9 cellular contexts compared by ENCODE assay signal in genomic region chr4:26217961-26218676, GRCh38.
DNase-seq lines count a peak whose midpoint lies in the region; ATAC-seq and TF ChIP-seq lines count a peak whose summit lies in the region.
"Had no signal": no experiment of that assay in that cellular context is flagged by ENCODE, and none has a peak within 500 bp of the region (broad histone marks: within the 10 kb centered on the region; RNA-seq: fewer than 3 reads in every experiment).

No MANE protein-coding gene starts in this region.

- H3K4me3 ChIP-seq in fibroblast of villous mesenchyme (ENCODE audit: low read depth, low read length), result no peak overlapping the region

- peak overlapping the region; percentile 15 for H3K4me3 Mint-ChIP-seq in stimulated activated memory B cell treated with anti-CD40 and anti-IgM and Interleukin-4, amounts not matched to agents 10 μg/mL and 1 μg/mL and 100 μg/mL, for 72 hours
- H3K4me3 Mint-ChIP-seq in activated naive CD4-positive, alpha-beta T cell treated with anti-CD3 and anti-CD28 coated beads, Interleukin-2, amount 10 ng/mL, durations not matched to agents 7 days and 5 days, result no peak overlapping the region
- H3K4me3 Mint-ChIP-seq in activated T-helper 17 cell treated with anti-CD3 and anti-CD28 coated beads, Interleukin-2, amount 50 U/mL, for 72 hours, result no peak overlapping the region
- H3K4me3 Mint-ChIP-seq: central memory CD8-positive, alpha-beta T cell had no signal

- peaks cover 33% of the 10 kb centered on the region for H3K4me1 Mint-ChIP-seq in stimulated activated memory B cell treated with anti-CD40 and anti-IgM and Interleukin-4, amounts not matched to agents 10 μg/mL and 1 μg/mL and 100 μg/mL, for 72 hours
- peaks cover 5% of the 10 kb centered on the region for H3K4me1 Mint-ChIP-seq in activated naive CD4-positive, alpha-beta T cell treated with anti-CD3 and anti-CD28 coated beads, Interleukin-2, amount 10 ng/mL, durations not matched to agents 7 days and 5 days
- H3K4me1 Mint-ChIP-seq in activated T-helper 17 cell treated with anti-CD3 and anti-CD28 coated beads, Interleukin-2, amount 50 U/mL, for 72 hours, result peaks cover 6% of the 10 kb centered on the region

- ATAC-seq in GM19035 (IDR thresholded peaks at IDR 0.05; ENCODE audit: unreplicated experiment) (peak; percentile 60), HG03432 (IDR thresholded peaks at IDR 0.05; ENCODE audit: unreplicated experiment) (peak; percentile 90)
- peak; percentile 86 for ATAC-seq in stimulated activated memory B cell treated with anti-CD40 and anti-IgM and Interleukin-4, amounts not matched to agents 10 μg/mL and 1 μg/mL and 100 μg/mL, for 72 hours
- ATAC-seq in activated T-helper 17 cell treated with anti-CD3 and anti-CD28 coated beads, Interleukin-2, amount 50 U/mL, for 72 hours (replicated peaks), result no peak

- CTCF ChIA-PET in activated naive CD4-positive, alpha-beta T cell treated with anti-CD3 and anti-CD28 coated beads, Interleukin-2, amount 10 ng/mL, durations not matched to agents 7 days and 5 days (lab: Charles Lee), result interaction anchor here (0.6 kb wide), 1 partner anchor 1342 kb away, joined by 3 read pairs; no protein-coding TSS in a partner anchor

- TF ChIP-seq CTCF in fibroblast of villous mesenchyme (IDR thresholded peaks at IDR 0.05; ENCODE audit: insufficient read depth, low read depth, low read length), result no peak

- H3K36me3 Mint-ChIP-seq in stimulated activated memory B cell treated with anti-CD40 and anti-IgM and Interleukin-4, amounts not matched to agents 10 μg/mL and 1 μg/mL and 100 μg/mL, for 72 hours, result no peaks in the 10 kb centered on the region
- peaks cover 2% of the 10 kb centered on the region for H3K36me3 Mint-ChIP-seq in activated naive CD4-positive, alpha-beta T cell treated with anti-CD3 and anti-CD28 coated beads, Interleukin-2, amount 10 ng/mL, durations not matched to agents 7 days and 5 days
- H3K36me3 Mint-ChIP-seq in activated T-helper 17 cell treated with anti-CD3 and anti-CD28 coated beads, Interleukin-2, amount 50 U/mL, for 72 hours (ENCODE audit: low read depth), result no peaks in the 10 kb centered on the region

- H3K27me3 Mint-ChIP-seq in stimulated activated memory B cell treated with anti-CD40 and anti-IgM and Interleukin-4, amounts not matched to agents 10 μg/mL and 1 μg/mL and 100 μg/mL, for 72 hours, result peaks cover 23% of the 10 kb centered on the region
- H3K27me3 Mint-ChIP-seq in activated naive CD4-positive, alpha-beta T cell treated with anti-CD3 and anti-CD28 coated beads, Interleukin-2, amount 10 ng/mL, durations not matched to agents 7 days and 5 days, result peaks cover 25% of the 10 kb centered on the region
- H3K27me3 Mint-ChIP-seq in activated T-helper 17 cell treated with anti-CD3 and anti-CD28 coated beads, Interleukin-2, amount 50 U/mL, for 72 hours, result no peaks in the 10 kb centered on the region
- H3K27me3 Mint-ChIP-seq: central memory CD8-positive, alpha-beta T cell had no signal

- H3K27ac Mint-ChIP-seq in stimulated activated memory B cell treated with anti-CD40 and anti-IgM and Interleukin-4, amounts not matched to agents 10 μg/mL and 1 μg/mL and 100 μg/mL, for 72 hours, result peak overlapping the region; percentile 85
- H3K27ac Mint-ChIP-seq in activated naive CD4-positive, alpha-beta T cell treated with anti-CD3 and anti-CD28 coated beads, Interleukin-2, amount 10 ng/mL, durations not matched to agents 7 days and 5 days, result no peak overlapping the region
- no peak overlapping the region for H3K27ac Mint-ChIP-seq in activated T-helper 17 cell treated with anti-CD3 and anti-CD28 coated beads, Interleukin-2, amount 50 U/mL, for 72 hours

- peaks cover 3% of the 10 kb centered on the region for H3K9me3 Mint-ChIP-seq in stimulated activated memory B cell treated with anti-CD40 and anti-IgM and Interleukin-4, amounts not matched to agents 10 μg/mL and 1 μg/mL and 100 μg/mL, for 72 hours
- H3K9me3 Mint-ChIP-seq in activated naive CD4-positive, alpha-beta T cell treated with anti-CD3 and anti-CD28 coated beads, Interleukin-2, amount 10 ng/mL, durations not matched to agents 7 days and 5 days, result no peaks in the 10 kb centered on the region
- peaks cover 5% of the 10 kb centered on the region for H3K9me3 Mint-ChIP-seq in activated T-helper 17 cell treated with anti-CD3 and anti-CD28 coated beads, Interleukin-2, amount 50 U/mL, for 72 hours

- peak; percentile 57 for DNase-seq in fibroblast of villous mesenchyme (ENCODE audit: low read depth)
- DNase-seq in stimulated activated CD4-positive, alpha-beta T cell treated with anti-CD3 and anti-CD28 coated beads, Interleukin-2, amount 100 ng/mL, for 24 hours, result no peak
- DNase-seq in activated naive CD4-positive, alpha-beta T cell treated with anti-CD3 and anti-CD28 coated beads, Interleukin-2, amount 10 ng/mL, durations not matched to agents 7 days and 5 days, result no peak
- no peak for DNase-seq in stimulated activated naive CD4-positive, alpha-beta T cell treated with Interleukin-2 at 50 U/mL for 16 hours (lab: John Stamatoyannopoulos, UW)
